In the genomic region with DNA sequence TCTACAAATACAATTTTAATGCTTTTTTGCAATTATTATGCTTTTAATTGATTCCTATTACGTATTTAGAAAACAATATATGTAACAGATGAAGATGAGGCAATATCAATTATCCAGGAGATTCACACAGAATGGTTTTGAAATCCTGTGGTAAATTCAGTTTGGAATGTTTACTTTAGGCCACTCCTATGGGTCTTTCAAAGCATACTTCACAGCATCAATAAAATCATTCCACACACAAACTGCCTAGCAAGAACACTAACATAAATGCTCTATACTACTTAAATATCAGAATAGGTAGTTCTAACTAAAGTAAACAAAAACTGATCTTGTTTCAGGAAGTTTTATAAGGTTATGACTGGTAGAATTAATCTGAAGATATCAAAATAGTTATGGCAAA, we compare ENCODE assay signal across 1 cellular context.
TF ChIP-seq lines count a peak whose summit lies in the region.

No MANE protein-coding gene starts in this region.

TF ChIP-seq in GM23338, 12 proteins besides CTCF, POLR2A, EP300 and RAD21 (continued from another document):
- TF ChIP-seq, protein P1, sequence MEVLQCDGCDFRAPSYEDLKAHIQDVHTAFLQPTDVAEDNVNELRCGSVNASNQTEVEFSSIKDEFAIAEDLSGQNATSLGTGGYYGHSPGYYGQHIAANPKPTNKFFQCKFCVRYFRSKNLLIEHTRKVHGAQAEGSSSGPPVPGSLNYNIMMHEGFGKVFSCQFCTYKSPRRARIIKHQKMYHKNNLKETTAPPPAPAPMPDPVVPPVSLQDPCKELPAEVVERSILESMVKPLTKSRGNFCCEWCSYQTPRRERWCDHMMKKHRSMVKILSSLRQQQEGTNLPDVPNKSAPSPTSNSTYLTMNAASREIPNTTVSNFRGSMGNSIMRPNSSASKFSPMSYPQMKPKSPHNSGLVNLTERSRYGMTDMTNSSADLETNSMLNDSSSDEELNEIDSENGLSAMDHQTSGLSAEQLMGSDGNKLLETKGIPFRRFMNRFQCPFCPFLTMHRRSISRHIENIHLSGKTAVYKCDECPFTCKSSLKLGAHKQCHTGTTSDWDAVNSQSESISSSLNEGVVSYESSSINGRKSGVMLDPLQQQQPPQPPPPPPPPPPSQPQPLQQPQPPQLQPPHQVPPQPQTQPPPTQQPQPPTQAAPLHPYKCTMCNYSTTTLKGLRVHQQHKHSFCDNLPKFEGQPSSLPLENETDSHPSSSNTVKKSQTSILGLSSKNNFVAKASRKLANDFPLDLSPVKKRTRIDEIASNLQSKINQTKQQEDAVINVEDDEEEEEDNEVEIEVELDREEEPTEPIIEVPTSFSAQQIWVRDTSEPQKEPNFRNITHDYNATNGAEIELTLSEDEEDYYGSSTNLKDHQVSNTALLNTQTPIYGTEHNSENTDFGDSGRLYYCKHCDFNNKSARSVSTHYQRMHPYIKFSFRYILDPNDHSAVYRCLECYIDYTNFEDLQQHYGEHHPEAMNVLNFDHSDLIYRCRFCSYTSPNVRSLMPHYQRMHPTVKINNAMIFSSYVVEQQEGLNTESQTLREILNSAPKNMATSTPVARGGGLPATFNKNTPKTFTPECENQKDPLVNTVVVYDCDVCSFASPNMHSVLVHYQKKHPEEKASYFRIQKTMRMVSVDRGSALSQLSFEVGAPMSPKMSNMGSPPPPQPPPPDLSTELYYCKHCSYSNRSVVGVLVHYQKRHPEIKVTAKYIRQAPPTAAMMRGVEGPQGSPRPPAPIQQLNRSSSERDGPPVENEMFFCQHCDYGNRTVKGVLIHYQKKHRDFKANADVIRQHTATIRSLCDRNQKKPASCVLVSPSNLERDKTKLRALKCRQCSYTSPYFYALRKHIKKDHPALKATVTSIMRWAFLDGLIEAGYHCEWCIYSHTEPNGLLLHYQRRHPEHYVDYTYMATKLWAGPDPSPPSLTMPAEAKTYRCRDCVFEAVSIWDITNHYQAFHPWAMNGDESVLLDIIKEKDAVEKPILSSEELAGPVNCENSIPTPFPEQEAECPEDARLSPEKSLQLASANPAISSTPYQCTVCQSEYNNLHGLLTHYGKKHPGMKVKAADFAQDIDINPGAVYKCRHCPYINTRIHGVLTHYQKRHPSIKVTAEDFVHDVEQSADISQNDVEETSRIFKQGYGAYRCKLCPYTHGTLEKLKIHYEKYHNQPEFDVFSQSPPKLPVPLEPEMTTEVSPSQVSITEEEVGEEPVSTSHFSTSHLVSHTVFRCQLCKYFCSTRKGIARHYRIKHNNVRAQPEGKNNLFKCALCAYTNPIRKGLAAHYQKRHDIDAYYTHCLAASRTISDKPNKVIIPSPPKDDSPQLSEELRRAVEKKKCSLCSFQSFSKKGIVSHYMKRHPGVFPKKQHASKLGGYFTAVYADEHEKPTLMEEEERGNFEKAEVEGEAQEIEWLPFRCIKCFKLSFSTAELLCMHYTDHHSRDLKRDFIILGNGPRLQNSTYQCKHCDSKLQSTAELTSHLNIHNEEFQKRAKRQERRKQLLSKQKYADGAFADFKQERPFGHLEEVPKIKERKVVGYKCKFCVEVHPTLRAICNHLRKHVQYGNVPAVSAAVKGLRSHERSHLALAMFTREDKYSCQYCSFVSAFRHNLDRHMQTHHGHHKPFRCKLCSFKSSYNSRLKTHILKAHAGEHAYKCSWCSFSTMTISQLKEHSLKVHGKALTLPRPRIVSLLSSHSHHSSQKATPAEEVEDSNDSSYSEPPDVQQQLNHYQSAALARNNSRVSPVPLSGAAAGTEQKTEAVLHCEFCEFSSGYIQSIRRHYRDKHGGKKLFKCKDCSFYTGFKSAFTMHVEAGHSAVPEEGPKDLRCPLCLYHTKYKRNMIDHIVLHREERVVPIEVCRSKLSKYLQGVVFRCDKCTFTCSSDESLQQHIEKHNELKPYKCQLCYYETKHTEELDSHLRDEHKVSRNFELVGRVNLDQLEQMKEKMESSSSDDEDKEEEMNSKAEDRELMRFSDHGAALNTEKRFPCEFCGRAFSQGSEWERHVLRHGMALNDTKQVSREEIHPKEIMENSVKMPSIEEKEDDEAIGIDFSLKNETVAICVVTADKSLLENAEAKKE (CRISPR knock-in tag; IDR thresholded peaks at IDR 0.05) = no peak
- TF ChIP-seq STAT1 (IDR thresholded peaks at IDR 0.05; ENCODE audit: unreplicated experiment) (no peak), ZNF114 (CRISPR knock-in tag; IDR thresholded peaks at IDR 0.05) (no peak)
